ENCODE assay signal across 23 cellular contexts in the genomic region with DNA sequence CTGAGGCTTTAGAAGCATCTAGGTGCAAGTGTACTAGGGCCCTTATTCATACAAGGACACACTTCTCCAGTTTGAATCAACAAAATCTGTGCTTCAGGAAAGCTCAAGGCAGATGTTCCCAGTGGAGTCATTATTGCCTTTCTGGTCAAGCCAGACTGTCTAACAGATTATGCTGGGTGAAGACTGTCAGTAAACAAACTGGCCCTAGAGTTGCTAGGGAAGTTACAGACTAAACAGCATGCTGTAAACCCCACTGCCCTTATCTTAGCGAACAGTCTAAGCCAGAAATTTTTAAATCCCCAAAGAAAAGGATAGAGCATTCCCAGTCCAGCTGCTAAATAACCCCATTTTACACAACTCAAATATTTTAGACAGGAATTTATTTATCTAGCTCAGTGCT.
A peak's percentile ranks its signal among the peaks of the same experiment; 100 is the strongest.
DNase-seq lines count a peak whose midpoint lies in the region; FAIRE-seq and TF ChIP-seq lines count a peak whose summit lies in the region.
"Had no signal": no experiment of that assay in that cellular context is flagged by ENCODE, and none has a peak within 500 bp of the region (broad histone marks: within the 10 kb centered on the region; RNA-seq: fewer than 3 reads in every experiment).

No MANE protein-coding gene starts in this region.

- H3K36me3 ChIP-seq in mesendoderm (ENCODE audit: control insufficient read depth, insufficient read depth, low read length) (no peaks in the 10 kb centered on the region), breast epithelium (no peaks in the 10 kb centered on the region), testis (ENCODE audit: low read depth, missing control alignments) (no peaks in the 10 kb centered on the region)
- H3K36me3 ChIP-seq: cardiac muscle cell, heart left ventricle, SJSA1, upper lobe of left lung had no signal

- TF ChIP-seq POLR2A in breast epithelium (IDR thresholded peaks at IDR 0.05) (no peak), H54 (IDR thresholded peaks at IDR 0.05; ENCODE audit: low read depth, low read length) (no peak), testis (IDR thresholded peaks at IDR 0.05) (no peak)

- intact Hi-C loops in breast epithelium (cut with DNase I; ENCODE audit: low total_unique reads) (no loop called here), testis (cut with DNase I; ENCODE audit: low total_unique reads) (no loop called here)

- TF ChIP-seq CTCF in breast epithelium (IDR thresholded peaks at IDR 0.05) (no peak), testis (IDR thresholded peaks at IDR 0.05) (no peak)

- H2BK5ac ChIP-seq in mesendoderm (ENCODE audit: low read length), result no peak overlapping the region

- no peak overlapping the region for H3K56ac ChIP-seq in mesendoderm (ENCODE audit: low read length)

- no peaks in the 10 kb centered on the region for H3K9me3 ChIP-seq in breast epithelium
- H3K9me3 ChIP-seq in testis, result no peaks in the 10 kb centered on the region
- H3K9me3 ChIP-seq: heart left ventricle, SJSA1, upper lobe of left lung had no signal

- no peak overlapping the region for H3K23ac ChIP-seq in mesendoderm (ENCODE audit: low read length)

- H3K27me3 ChIP-seq in mesendoderm (ENCODE audit: insufficient read depth, low read length, poor library complexity), result no peaks in the 10 kb centered on the region
- H3K27me3 ChIP-seq in breast epithelium, result no peaks in the 10 kb centered on the region
- no peaks in the 10 kb centered on the region for H3K27me3 ChIP-seq in testis
- H3K27me3 ChIP-seq: cardiac muscle cell, heart left ventricle, SJSA1, upper lobe of left lung had no signal

- H4K5ac ChIP-seq in mesendoderm (ENCODE audit: low read length), result no peak overlapping the region

- no peak overlapping the region for H3K4me3 ChIP-seq in mesendoderm (ENCODE audit: low read length)
- H3K4me3 ChIP-seq in breast epithelium, result no peak overlapping the region
- H3K4me3 ChIP-seq in testis, result no peak overlapping the region
- H3K4me3 ChIP-seq: cardiac muscle cell, coronary artery, heart left ventricle, lung, SJSA1, upper lobe of left lung had no signal

- no peak overlapping the region for H3K4me2 ChIP-seq in mesendoderm (ENCODE audit: low read length)

- no peaks in the 10 kb centered on the region for H3K79me1 ChIP-seq in mesendoderm (ENCODE audit: low read length)

- WGBS in mesendoderm (ENCODE audit: extremely low coverage, insufficient coverage, low lambda C conversion rate), result no CpG with 5 or more reads among the region's 1 CpG
- WGBS in testis, 2 donors, result 37 to 50% methylated on average over 1 of the region's 1 CpG

- no peak overlapping the region for H3K27ac ChIP-seq in mesendoderm (ENCODE audit: low read depth, low read length)
- no peak overlapping the region for H3K27ac ChIP-seq in breast epithelium
- H3K27ac ChIP-seq in testis, result no peak overlapping the region
- H3K27ac ChIP-seq: C4-2B, cardiac muscle cell, coronary artery, heart left ventricle, SJSA1, upper lobe of left lung had no signal

- H4K8ac ChIP-seq in mesendoderm (ENCODE audit: low read depth, low read length), result no peak overlapping the region

- H3K18ac ChIP-seq in mesendoderm (ENCODE audit: low read length), result no peak overlapping the region

- no peak overlapping the region for H2BK15ac ChIP-seq in mesendoderm (replicated peaks; ENCODE audit: low read depth)

- no peak overlapping the region for H3K9ac ChIP-seq in mesendoderm (ENCODE audit: low read length)

- FAIRE-seq in H54 (lab: Jason Lieb, UNC), result no peak

- DNase-seq in DMS53 (lab: John Stamatoyannopoulos, UW), result peak; percentile 77
- peak; percentile 0 for DNase-seq in HuH-7 (ENCODE audit: low spot score)
- peak; percentile 91 for DNase-seq in NCI-H82 treated with DMSO at 0.1 percent for 48 hours (lab: John Stamatoyannopoulos, UW; ENCODE audit: unreplicated experiment)
- peak; percentile 63 for DNase-seq in mesendoderm
- DNase-seq in breast epithelium (ENCODE audit: low spot score in 2 of 2), result no peak
- no peak for DNase-seq in H54 (ENCODE audit: insufficient read length, low spot score)
- DNase-seq in testis, result no peak
- DNase-seq: activated CD4-positive, alpha-beta memory T cell treated with anti-CD3 and anti-CD28 coated beads for 36 hours; activated CD8-positive, alpha-beta memory T cell treated with anti-CD3 and anti-CD28 coated beads, Interleukin-2, amount 50 U/mL, for 4 hours; activated naive CD4-positive, alpha-beta T cell treated with anti-CD3 and anti-CD28 coated beads, Interleukin-2, amount 50 U/mL, for 16 hours; effector memory CD8-positive, alpha-beta T cell; H7; heart left ventricle; IMR-90; NCI-H187; stimulated activated CD4-positive, alpha-beta T cell treated with anti-CD3 and anti-CD28 coated beads, Interleukin-4, amount 100 ng/mL, for 24 hours; substantia nigra; upper lobe of left lung had no signal

- no peak overlapping the region for H2AK5ac ChIP-seq in mesendoderm (ENCODE audit: low read length)

- H3K4me1 ChIP-seq in mesendoderm (ENCODE audit: control insufficient read depth, low read depth, low read length) (no peaks in the 10 kb centered on the region), breast epithelium (no peaks in the 10 kb centered on the region), testis (no peaks in the 10 kb centered on the region)
- H3K4me1 ChIP-seq: heart left ventricle, SJSA1, upper lobe of left lung had no signal

- H2BK120ac ChIP-seq in mesendoderm (ENCODE audit: low read depth, low read length), result no peak overlapping the region

- no peaks in the 10 kb centered on the region for H3K79me2 ChIP-seq in mesendoderm (ENCODE audit: control insufficient read depth, insufficient read depth, low read length)

- H3K4ac ChIP-seq in mesendoderm (ENCODE audit: low read depth, low read length), result no peak overlapping the region

Comparison
In these comparisons a context has a peak if more than half of its experiments do, and no peak if none do; other contexts are left out.
1. DNase-seq: peak in DMS53 (single experiment), HuH-7 (single experiment), NCI-H82 treated with DMSO at 0.1 percent for 48 hours (single experiment) and mesendoderm (single experiment); none in breast epithelium (0 of 2), H54 (single experiment) and testis (single experiment).